In the genomic region with DNA sequence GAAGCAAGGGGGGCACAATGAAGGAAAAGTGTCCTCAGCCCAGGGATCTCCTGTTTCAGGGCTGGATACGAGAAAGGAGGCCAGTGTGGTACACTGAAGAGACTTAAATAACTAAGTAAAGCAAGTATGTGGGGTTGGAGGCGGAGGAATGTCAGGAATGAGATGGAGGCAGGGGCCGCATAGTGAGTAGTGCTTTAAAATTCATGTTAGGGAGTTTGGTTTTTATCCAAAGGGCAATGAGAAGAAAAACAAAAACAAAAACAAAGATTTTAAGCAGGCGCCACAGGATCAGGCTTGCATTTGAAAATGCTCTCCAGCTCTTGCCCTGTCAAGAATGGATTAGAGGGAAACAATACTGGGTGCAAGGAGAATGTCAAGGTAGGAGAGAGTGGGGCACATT, we compare ENCODE assay signal across 14 cellular contexts.
A peak's percentile ranks its signal among the peaks of the same experiment; 100 is the strongest.
DNase-seq lines count a peak whose midpoint lies in the region; ATAC-seq and TF ChIP-seq lines count a peak whose summit lies in the region.
"Had no signal": no experiment of that assay in that cellular context is flagged by ENCODE, and none has a peak within 500 bp of the region (broad histone marks: within the 10 kb centered on the region; RNA-seq: fewer than 3 reads in every experiment).

No MANE protein-coding gene starts in this region.

- H3K4me1 ChIP-seq in GM23248 (ENCODE audit: insufficient read depth) (peaks cover 24% of the 10 kb centered on the region), muscle layer of duodenum (ENCODE audit: control insufficient read depth in 1 of 2, insufficient read depth in 2 of 2, low read length in 2 of 2) (peaks cover 0 to 11% of the 10 kb centered on the region in 2 donors), MM.1S (ENCODE audit: low read length) (no peaks in the 10 kb centered on the region)

- H4K20me1 ChIP-seq in GM23248 (ENCODE audit: insufficient read depth) (no peaks in the 10 kb centered on the region), MM.1S (ENCODE audit: insufficient read depth, low read length) (no peaks in the 10 kb centered on the region)

- no peak overlapping the region for H3K27ac Mint-ChIP-seq in CD4-positive, alpha-beta T cell
- H3K27ac Mint-ChIP-seq: activated naive CD8-positive, alpha-beta T cell had no signal

- H3K9me3 Mint-ChIP-seq in CD4-positive, alpha-beta T cell, result peaks cover 3% of the 10 kb centered on the region
- H3K9me3 Mint-ChIP-seq: neural crest cell had no signal

- H3F3A ChIP-seq in GM23248 (ENCODE audit: insufficient read depth) (no peaks in the 10 kb centered on the region), MM.1S (ENCODE audit: insufficient read depth, low read length) (no peaks in the 10 kb centered on the region)

- H3K4me3 ChIP-seq in AG10803 (ENCODE audit: low read length) (no peak overlapping the region), GM23248 (no peak overlapping the region), muscle layer of duodenum (ENCODE audit: low read depth in 1 of 2, low read length in 2 of 2) (no peak overlapping the region), MM.1S (ENCODE audit: low read length) (no peak overlapping the region)

- H3K9me2 ChIP-seq in GM23248 (ENCODE audit: insufficient read depth) (no peaks in the 10 kb centered on the region), MM.1S (replicated peaks; ENCODE audit: insufficient read depth, low read length) (no peaks in the 10 kb centered on the region)

- no peaks in the 10 kb centered on the region for H3K4me1 Mint-ChIP-seq in CD4-positive, alpha-beta T cell (ENCODE audit: low read depth)

- H3K4me2 ChIP-seq in GM23248 (ENCODE audit: unreplicated experiment) (no peak overlapping the region), MM.1S (ENCODE audit: low read depth, low read length) (no peak overlapping the region)

- intact Hi-C loops in CD4-positive, alpha-beta T cell (cut with DNase I, micrococcal nuclease), result no loop called here

- in situ Hi-C loops in GM23248 (cut with MboI), result no loop called here

- no peak overlapping the region for H3K4me3 Mint-ChIP-seq in CD4-positive, alpha-beta T cell
- H3K4me3 Mint-ChIP-seq: activated naive CD8-positive, alpha-beta T cell; neural crest cell had no signal

- CTCF ChIA-PET in CD4-positive, alpha-beta T cell (lab: Charles Lee), result no interaction called here

- TF ChIP-seq CTCF in AG10803 (conservative IDR thresholded peaks at IDR 0.05; ENCODE audit: low read length) (no peak), MM.1S (IDR thresholded peaks at IDR 0.05; ENCODE audit: low read length) (no peak)
- no peak for TF ChIP-seq CTCF in CD4-positive, alpha-beta T cell (IDR thresholded peaks at IDR 0.05)

- H3K27me3 ChIP-seq in GM23248 (replicated peaks; ENCODE audit: insufficient read depth) (no peaks in the 10 kb centered on the region), muscle layer of duodenum (ENCODE audit: low read depth, low read length) (no peaks in the 10 kb centered on the region), MM.1S (replicated peaks; ENCODE audit: insufficient read depth, low read length) (no peaks in the 10 kb centered on the region)
- H3K27me3 ChIP-seq in CD4-positive, alpha-beta T cell (ENCODE audit: control insufficient read depth, insufficient read depth, low read length), result no peaks in the 10 kb centered on the region

- H2AFZ ChIP-seq in GM23248 (peak overlapping the region; percentile 28), MM.1S (ENCODE audit: low read length) (no peak overlapping the region)

- POLR2A ChIA-PET in CD4-positive, alpha-beta T cell (lab: Charles Lee), result no interaction called here

- DNase-seq in AG10803 (ENCODE audit: low read depth), result peak; percentile 71
- no peak for DNase-seq in GM23248
- peak; percentile 65 for DNase-seq in dedifferentiated amniotic fluid mesenchymal stem cell (ENCODE audit: extremely low spot score)
- DNase-seq in DMS153 (lab: John Stamatoyannopoulos, UW), result no peak
- DNase-seq in CD4-positive, alpha-beta T cell, result no peak
- DNase-seq in MM.1S, result no peak
- DNase-seq: activated CD4-positive, alpha-beta T cell treated with anti-CD3 and anti-CD28 coated beads for 48 hours; effector memory CD4-positive, alpha-beta T cell; NCI-H2081; stimulated activated CD4-positive, alpha-beta T cell treated with anti-CD3 and anti-CD28 coated beads, Interleukin-2, amount 100 ng/mL, for 24 hours had no signal

- no peaks in the 10 kb centered on the region for H3K79me2 ChIP-seq in GM23248 (ENCODE audit: insufficient read depth)
- H3K79me2 ChIP-seq in MM.1S (ENCODE audit: low read length), result no peaks in the 10 kb centered on the region

- H3K9ac ChIP-seq in GM23248 (no peak overlapping the region), MM.1S (ENCODE audit: low read length) (no peak overlapping the region)

- 79 to 85% methylated on average over 4 of the region's 4 CpGs for WGBS in GM23248 (ENCODE audit: low coverage in 1 of 2, low lambda C conversion rate in 2 of 2, missing lambda C conversion rate in 2 of 2), 2 experiments

- peaks cover 38% of the 10 kb centered on the region for H3K27me3 Mint-ChIP-seq in CD4-positive, alpha-beta T cell

- no peaks in the 10 kb centered on the region for H3K36me3 Mint-ChIP-seq in CD4-positive, alpha-beta T cell (ENCODE audit: low read depth)
- H3K36me3 Mint-ChIP-seq: activated naive CD8-positive, alpha-beta T cell had no signal

- H3K36me3 ChIP-seq in GM23248 (ENCODE audit: low read depth), result no peaks in the 10 kb centered on the region
- H3K36me3 ChIP-seq in muscle layer of duodenum (ENCODE audit: control insufficient read depth in 1 of 2, insufficient read depth in 2 of 2, low read length in 2 of 2), result peaks cover 0 to 4% of the 10 kb centered on the region in 2 donors
- H3K36me3 ChIP-seq in MM.1S (replicated peaks; ENCODE audit: insufficient read depth, low read length), result no peaks in the 10 kb centered on the region

- no peak for ATAC-seq in GM19467 (IDR thresholded peaks at IDR 0.05; ENCODE audit: unreplicated experiment)
- no peak for ATAC-seq in CD4-positive, alpha-beta T cell (ENCODE audit: poor library complexity)

- H3K9me3 ChIP-seq in GM23248 (ENCODE audit: low read depth), result no peaks in the 10 kb centered on the region
- no peaks in the 10 kb centered on the region for H3K9me3 ChIP-seq in muscle layer of duodenum (ENCODE audit: control insufficient read depth in 1 of 2, low read length in 2 of 2)
- no peaks in the 10 kb centered on the region for H3K9me3 ChIP-seq in CD4-positive, alpha-beta T cell (ENCODE audit: control insufficient read depth, low read length)
- no peaks in the 10 kb centered on the region for H3K9me3 ChIP-seq in MM.1S (replicated peaks; ENCODE audit: insufficient read depth, low read length)

- H3K27ac ChIP-seq in GM23248 (no peak overlapping the region), muscle layer of duodenum (ENCODE audit: low read length) (peak overlapping the region; percentile 73), MM.1S (ENCODE audit: low read length) (no peak overlapping the region)
- H3K27ac ChIP-seq in CD4-positive, alpha-beta T cell (ENCODE audit: low read depth, low read length), result no peak overlapping the region

Comparison
In these comparisons a context has a peak if more than half of its experiments do, and no peak if none do; other contexts are left out.
1. DNase-seq: peak in AG10803 (single experiment) and dedifferentiated amniotic fluid mesenchymal stem cell (single experiment); none in GM23248 (single experiment), DMS153 (single experiment), CD4-positive, alpha-beta T cell (0 of 10) and MM.1S (single experiment).